11 cellular contexts compared by ENCODE assay signal in genomic region chr19:10226376-10227214, GRCh38.
DNase-seq lines count a peak whose midpoint lies in the region; FAIRE-seq and TF ChIP-seq lines count a peak whose summit lies in the region.
"Had no signal": no experiment of that assay in that cellular context is flagged by ENCODE, and none has a peak within 500 bp of the region (broad histone marks: within the 10 kb centered on the region; RNA-seq: fewer than 3 reads in every experiment).

No MANE protein-coding gene starts in this region.

- peaks cover 0 to 19% (median 11%) of the 10 kb centered on the region in 5 donors for H3K36me3 ChIP-seq in subcutaneous abdominal adipose tissue (ENCODE audit: control insufficient read depth in 5 of 5, insufficient read depth in 5 of 5, low read length in 5 of 5)
- H3K36me3 ChIP-seq: pancreas had no signal

- no peak for FAIRE-seq in H54 (lab: Jason Lieb, UNC)
- FAIRE-seq: HepG2, pancreas had no signal

- peaks cover 12% of the 10 kb centered on the region for H3K36me3 Mint-ChIP-seq in activated T-cell treated with anti-CD3 and anti-CD28 coated beads, Interleukin-2, amount 50 U/mL, for 24 hours (ENCODE audit: low read depth)

- H3K27ac ChIP-seq in cingulate gyrus (ENCODE audit: low read depth, low read length) (peak overlapping the region; percentile 93), subcutaneous abdominal adipose tissue (ENCODE audit: low read depth, low read length) (peak overlapping the region; percentile 58)
- H3K27ac ChIP-seq: pancreas had no signal

- no peaks in the 10 kb centered on the region for H3K9me3 Mint-ChIP-seq in activated T-cell treated with anti-CD3 and anti-CD28 coated beads, Interleukin-2, amount 50 U/mL, for 24 hours

- no peak overlapping the region for H3K27ac Mint-ChIP-seq in activated T-cell treated with anti-CD3 and anti-CD28 coated beads, Interleukin-2, amount 50 U/mL, for 24 hours

- peak overlapping the region in 1 of 5 donors; percentile 6 for H3K9ac ChIP-seq in subcutaneous abdominal adipose tissue (ENCODE audit: low read length in 5 of 5)

- H3K9me3 ChIP-seq in subcutaneous abdominal adipose tissue (ENCODE audit: control insufficient read depth in 5 of 5, low read length in 5 of 5): no peaks in the 10 kb centered on the region
- H3K9me3 ChIP-seq: pancreas had no signal

- DNase-seq in HCEC 1CT (peak; percentile 81), left kidney (ENCODE audit: low read depth, low spot score) (peak; percentile 90), H54 (ENCODE audit: insufficient read length, low spot score) (no peak), erythroblast (lab: John Stamatoyannopoulos, UW) (no peak), NCI-H69 (lab: John Stamatoyannopoulos, UW) (no peak)
- DNase-seq in activated T-cell treated with anti-CD3 and anti-CD28 coated beads, Interleukin-2, amount 50 U/mL, for 24 hours: no peak
- DNase-seq: activated CD8-positive, alpha-beta memory T cell treated with anti-CD3 and anti-CD28 coated beads for 24 hours had no signal

- TF ChIP-seq POLR2A in H54 (IDR thresholded peaks at IDR 0.05; ENCODE audit: low read depth, low read length): no peak
- no peak for TF ChIP-seq POLR2A in erythroblast (IDR thresholded peaks at IDR 0.05; ENCODE audit: low read length)

- peaks cover 6 to 54% (median 26%) of the 10 kb centered on the region in 5 donors for H3K4me1 ChIP-seq in subcutaneous abdominal adipose tissue (ENCODE audit: control insufficient read depth in 5 of 5, insufficient read depth in 5 of 5, low read length in 5 of 5)
- H3K4me1 ChIP-seq: pancreas had no signal

- H3K4me3 ChIP-seq in subcutaneous abdominal adipose tissue (ENCODE audit: low read depth in 1 of 5, low read length in 5 of 5): peak overlapping the region in 2 of 5 donors; percentile 17 to 20
- H3K4me3 ChIP-seq: pancreas had no signal

- H3K27me3 ChIP-seq in subcutaneous abdominal adipose tissue (ENCODE audit: control insufficient read depth in 5 of 5, insufficient read depth in 4 of 5, low read length in 5 of 5): peaks cover 0 to 21% (median 8%) of the 10 kb centered on the region in 5 donors
- H3K27me3 ChIP-seq: pancreas had no signal

- H3K4me1 Mint-ChIP-seq in activated T-cell treated with anti-CD3 and anti-CD28 coated beads, Interleukin-2, amount 50 U/mL, for 24 hours (ENCODE audit: low read depth): peaks cover 13% of the 10 kb centered on the region

- no peak overlapping the region for H3K4me3 Mint-ChIP-seq in activated T-cell treated with anti-CD3 and anti-CD28 coated beads, Interleukin-2, amount 50 U/mL, for 24 hours

- H3K27me3 Mint-ChIP-seq in activated T-cell treated with anti-CD3 and anti-CD28 coated beads, Interleukin-2, amount 50 U/mL, for 24 hours: no peaks in the 10 kb centered on the region

Comparison
In these comparisons a context has a peak if more than half of its experiments do, and no peak if none do; other contexts are left out.
1. DNase-seq: peak in HCEC 1CT (single experiment) and left kidney (single experiment); none in H54 (single experiment), erythroblast (0 of 2), activated T-cell treated with anti-CD3 and anti-CD28 coated beads, Interleukin-2, amount 50 U/mL, for 24 hours (single experiment) and NCI-H69 (single experiment).